18 cellular contexts compared by ENCODE assay signal in genomic region chr14:45003924-45004323, GRCh38. TPM values are rescaled to one million over a fixed set of nuclear protein-coding genes. Genes with fewer than 3 reads are reported as not detected.
A peak's percentile ranks its signal among the peaks of the same experiment; 100 is the strongest.
DNase-seq lines count a peak whose midpoint lies in the region; ATAC-seq, FAIRE-seq and TF ChIP-seq lines count a peak whose summit lies in the region.
"Had no signal": no experiment of that assay in that cellular context is flagged by ENCODE, and none has a peak within 500 bp of the region (broad histone marks: within the 10 kb centered on the region; RNA-seq: fewer than 3 reads in every experiment).

No MANE protein-coding gene starts in this region.

- no peak overlapping the region for H3K4me2 ChIP-seq in HepG2 (ENCODE audit: low read depth, low read length)
- no peak overlapping the region for H3K4me2 ChIP-seq in PC-3 (ENCODE audit: low read length)
- H3K4me2 ChIP-seq: GM23338 had no signal

- H3K4me3 ChIP-seq in right lobe of liver (no peak overlapping the region), HepG2 (replicated peaks in 1 of 3; ENCODE audit: insufficient read depth in 1 of 3, low read depth in 2 of 3, low read length in 3 of 3) (no peak overlapping the region), PC-3 (ENCODE audit: low read length) (no peak overlapping the region), endodermal cell (ENCODE audit: low read length) (no peak overlapping the region)
- H3K4me3 ChIP-seq: GM23338 had no signal

- WGBS in right lobe of liver (ENCODE audit: insufficient coverage, low coverage, low lambda C conversion rate, missing lambda C conversion rate): 40% methylated on average over 2 of the region's 2 CpGs
- 74% methylated on average over 2 of the region's 2 CpGs for WGBS in HepG2 (ENCODE audit: low lambda C conversion rate)
- WGBS in endodermal cell (ENCODE audit: insufficient coverage in 1 of 2, insufficient read length in 1 of 2), 2 experiments: 92 to 100% methylated on average over 1 to 2 of the region's 2 CpGs

- no peaks in the 10 kb centered on the region for H3K27me3 Mint-ChIP-seq in endodermal cell (ENCODE audit: insufficient read depth)
- H3K27me3 Mint-ChIP-seq: CD4-positive, alpha-beta memory T cell had no signal

- peaks cover 8% of the 10 kb centered on the region for H3K4me1 Mint-ChIP-seq in endodermal cell
- H3K4me1 Mint-ChIP-seq: CD4-positive, alpha-beta memory T cell; GM23338; H9 had no signal

- no peak overlapping the region for H3K4me3 Mint-ChIP-seq in endodermal cell
- H3K4me3 Mint-ChIP-seq: CD4-positive, alpha-beta memory T cell; GM23338; H9 had no signal

- no peak for TF ChIP-seq RAD21 in HepG2 (CRISPR knock-in tag; IDR thresholded peaks at IDR 0.05)

- POLR2A ChIA-PET in HepG2 (lab: Yijun Ruan, JAX) (no interaction called here), PC-3 (lab: Charles Lee; ENCODE audit: unreplicated experiment) (interaction anchor here (0.6 kb wide), 1 partner anchor 131 kb away, joined by 3 read pairs; no protein-coding TSS in a partner anchor)

- in situ Hi-C loops in HepG2 (cut with HindIII; ENCODE audit: extremely low pct_ligation_motif_present, low pct_unique_long_range_greater_than_20kb): no loop called here

- H4K20me1 ChIP-seq in HepG2 (ENCODE audit: insufficient read depth, low read length) (no peaks in the 10 kb centered on the region), PC-3 (ENCODE audit: low read length) (no peaks in the 10 kb centered on the region)

- H3K36me3 Mint-ChIP-seq in endodermal cell (ENCODE audit: low read depth): peaks cover 19% of the 10 kb centered on the region

- peak; percentile 44 to 72 (median 54) for ATAC-seq in right lobe of liver
- no peak for ATAC-seq in HepG2
- peak; percentile 87 for ATAC-seq in PC-3
- ATAC-seq in left lobe of liver: peak; percentile 62
- no peak for ATAC-seq in GM18868 (IDR thresholded peaks at IDR 0.05; ENCODE audit: unreplicated experiment)
- ATAC-seq: GM23338, HCT116 had no signal

- no peak overlapping the region for H3K9ac ChIP-seq in HepG2 (ENCODE audit: insufficient read depth, low read depth, low read length)
- no peak overlapping the region for H3K9ac ChIP-seq in PC-3 (ENCODE audit: low read length)
- H3K9ac ChIP-seq in endodermal cell (ENCODE audit: extremely low read depth, low read length, poor library complexity, severe bottlenecking): no peak overlapping the region

- no TSS peak for BruUV-seq in HepG2 (replicated peaks; lab: Mats Ljungman, UMichigan)
- BruUV-seq in PC-3 (replicated peaks; lab: Mats Ljungman, UMichigan): no TSS peak

- no peak for FAIRE-seq in HepG2 (lab: Jason Lieb, UNC)
- FAIRE-seq: GM12892, GM19239 had no signal

- H3K36me3 ChIP-seq in right lobe of liver (no peaks in the 10 kb centered on the region), HepG2 (replicated peaks in 1 of 2; ENCODE audit: control insufficient read depth in 1 of 2, insufficient read depth in 2 of 2, low read length in 2 of 2) (peaks cover 0 to 3% of the 10 kb centered on the region in 2 experiments; a peak in 2 of 5 replicates), PC-3 (ENCODE audit: low read depth, low read length) (peaks cover 5% of the 10 kb centered on the region; the same call in 1 of the 2 replicates), endodermal cell (ENCODE audit: control insufficient read depth, insufficient read depth, low read length) (peaks cover 7% of the 10 kb centered on the region)

- DNase-seq in right lobe of liver: no peak
- no peak for DNase-seq in HepG2 (ENCODE audit: low spot score)
- DNase-seq in PC-3: no peak
- no peak for DNase-seq in left lobe of liver (ENCODE audit: low spot score)
- DNase-seq in endodermal cell: no peak
- DNase-seq in stimulated activated CD4-positive, alpha-beta T cell treated with anti-CD3 and anti-CD28 coated beads, Interleukin-4, amount 100 ng/mL, for 4 hours: no peak
- DNase-seq: C1 segment of cervical spinal cord; Calu3; CD4-positive, alpha-beta memory T cell; COR-L47; DMS53; DMS79 treated with DMSO at 0.1 percent for 48 hours; H9 had no signal

- no peak overlapping the region for H3K27ac Mint-ChIP-seq in endodermal cell
- H3K27ac Mint-ChIP-seq: CD4-positive, alpha-beta memory T cell; GM23338; H9 had no signal

- H2AFZ ChIP-seq in HepG2 (ENCODE audit: low read length) (no peak overlapping the region), PC-3 (ENCODE audit: low read length) (no peak overlapping the region)
- H2AFZ ChIP-seq: GM23338 had no signal

- intact Hi-C loops in right lobe of liver (cut with DNase I): no loop called here
- intact Hi-C loops in HepG2 (cut with micrococcal nuclease; ENCODE audit: unreplicated experiment): no loop called here
- intact Hi-C loops in PC-3 (cut with micrococcal nuclease): no loop called here

- CTCF ChIA-PET in HepG2 (lab: Yijun Ruan, JAX; ENCODE audit: low intra/inter-chr PET ratio, low total read pairs) (no interaction called here), PC-3 (lab: Charles Lee) (no interaction called here)

- H3K79me2 ChIP-seq in HepG2 (ENCODE audit: insufficient read depth, low read length) (no peaks in the 10 kb centered on the region), PC-3 (ENCODE audit: low read length) (no peaks in the 10 kb centered on the region)

- H3K27ac ChIP-seq in right lobe of liver (no peak overlapping the region), HepG2 (ENCODE audit: extremely low read length, insufficient read depth, low read length) (no peak overlapping the region), PC-3 (ENCODE audit: low read length) (no peak overlapping the region), endodermal cell (ENCODE audit: low read depth, low read length) (no peak overlapping the region)

- H3K9me3 Mint-ChIP-seq in endodermal cell: no peaks in the 10 kb centered on the region
- H3K9me3 Mint-ChIP-seq: CD4-positive, alpha-beta memory T cell; GM23338; H9 had no signal

- H3K9me2 ChIP-seq in PC-3 (replicated peaks; ENCODE audit: low read length): no peaks in the 10 kb centered on the region

- TF ChIP-seq CTCF in right lobe of liver (IDR thresholded peaks at IDR 0.05) (no peak), HepG2 (CRISPR knock-in tag; IDR thresholded peaks at IDR 0.05) (no peak), PC-3 (conservative IDR thresholded peaks at IDR 0.05; ENCODE audit: low read depth, low read length) (no peak), endodermal cell (conservative IDR thresholded peaks at IDR 0.05) (no peak)

- TF ChIP-seq EP300 in HepG2 (IDR thresholded peaks at IDR 0.05; ENCODE audit: low read depth in 2 of 2, low read length in 2 of 2): no peak
- no peak for TF ChIP-seq EP300 in HepG2 (CRISPR knock-in tag; IDR thresholded peaks at IDR 0.05; ENCODE audit: borderline replicate concordance)

- H3K9me3 ChIP-seq in right lobe of liver (no peaks in the 10 kb centered on the region), HepG2 (ENCODE audit: low read length) (no peaks in the 10 kb centered on the region), PC-3 (ENCODE audit: low read length) (no peaks in the 10 kb centered on the region), endodermal cell (ENCODE audit: control insufficient read depth, low read length) (no peaks in the 10 kb centered on the region)

- TF ChIP-seq POLR2A in right lobe of liver (IDR thresholded peaks at IDR 0.05) (no peak), HepG2 (IDR thresholded peaks at IDR 0.05; ENCODE audit: insufficient read depth in 1 of 2, low read depth in 2 of 2, low read length in 2 of 2) (no peak)

- H3K4me1 ChIP-seq in right lobe of liver: no peaks in the 10 kb centered on the region
- H3K4me1 ChIP-seq in HepG2 (ENCODE audit: insufficient read depth, low read length): no peaks in the 10 kb centered on the region
- peaks cover 12% of the 10 kb centered on the region for H3K4me1 ChIP-seq in PC-3 (ENCODE audit: insufficient read depth, low read length)
- H3K4me1 ChIP-seq in endodermal cell (ENCODE audit: control insufficient read depth, insufficient read depth, low read length): no peaks in the 10 kb centered on the region

- H3F3A ChIP-seq in PC-3 (ENCODE audit: low read length, unreplicated experiment): no peaks in the 10 kb centered on the region

- H3K27me3 ChIP-seq in right lobe of liver (no peaks in the 10 kb centered on the region), HepG2 (ENCODE audit: control insufficient read depth in 1 of 2, insufficient read depth in 2 of 2, low read length in 2 of 2) (no peaks in the 10 kb centered on the region), PC-3 (ENCODE audit: low read length) (no peaks in the 10 kb centered on the region), endodermal cell (ENCODE audit: control insufficient read depth, insufficient read depth, low read length, poor library complexity, severe bottlenecking) (no peaks in the 10 kb centered on the region)

RNA-seq across cellular contexts. Expression of gene TOGARAM1, which starts 41.9 kb away (rescaled TPM):
- 10 to 100 TPM in 1 of 6 experiments, 1 to 10 TPM in 5; 4.7 to 12.5 (median 6.9) TPM for total RNA-seq in right lobe of liver
- total RNA-seq in HepG2 (2016; rRNA removed; fragmentation: Illumina TruSeq; extraction: Trizol): 9.8 and 10.6 TPM in 2 replicates
- total RNA-seq in HepG2 (2016; cell fraction: cytosol; rRNA removed; fragmentation: Illumina TruSeq; extraction: Trizol; ENCODE audit: low read depth): 11.4 and 15.3 TPM in 2 replicates
- 8.9 and 9.1 TPM in 2 replicates for total RNA-seq in HepG2 (2016; cell fraction: insoluble cytoplasmic fraction; rRNA removed; fragmentation: Illumina TruSeq; extraction: Trizol)
- 8.1 and 8.4 TPM in 2 replicates for total RNA-seq in HepG2 (2016; cell fraction: membrane; rRNA removed; fragmentation: Illumina TruSeq; extraction: Trizol)
- 18.8 and 24.1 TPM in 2 replicates for total RNA-seq in HepG2 (2016; cell fraction: nucleus; rRNA removed; fragmentation: Illumina TruSeq; extraction: Trizol)
- 5.6 TPM in 2 replicates for polyA plus RNA-seq in HepG2 (2011; rRNA removed)
- polyA plus RNA-seq in HepG2 (2011; cell fraction: cytosol; rRNA removed): 1.6 and 4.2 TPM in 2 replicates
- 5.5 and 5.7 TPM in 2 replicates for polyA plus RNA-seq in HepG2 (2011; cell fraction: nucleus; rRNA removed)
- polyA plus RNA-seq in HepG2 (2012): 3.5 and 4.6 TPM in 2 replicates
- 0.69 and 0.71 TPM in 2 replicates for polyA plus RNA-seq in HepG2 (2016; cell fraction: cytosol; fragmentation: Illumina TruSeq; extraction: Trizol; ENCODE audit: low read depth)
- polyA plus RNA-seq in HepG2 (2016; cell fraction: insoluble cytoplasmic fraction; fragmentation: Illumina TruSeq; extraction: Trizol; ENCODE audit: low read depth): 5.4 and 7.3 TPM in 2 replicates
- 1.6 and 1.7 TPM in 2 replicates for polyA plus RNA-seq in HepG2 (2016; cell fraction: membrane; fragmentation: Illumina TruSeq; extraction: Trizol; ENCODE audit: low read depth)
- polyA plus RNA-seq in HepG2 (2016; cell fraction: nucleus; fragmentation: Illumina TruSeq; extraction: Trizol; ENCODE audit: insufficient read depth, low read depth): 14.0 and 17.1 TPM in 2 replicates
- polyA minus RNA-seq in HepG2 (2011; rRNA and poly(A)+ RNA removed; ENCODE audit: low replicate concordance): 14.7 and 16.5 TPM in 2 replicates
- polyA minus RNA-seq in HepG2 (2011; cell fraction: cytosol; rRNA and poly(A)+ RNA removed): 7.1 and 7.9 TPM in 2 replicates
- 49.1 and 63.7 TPM in 2 replicates for polyA minus RNA-seq in HepG2 (2011; cell fraction: nucleus; rRNA and poly(A)+ RNA removed)
- total RNA-seq in PC-3 (2014; rRNA removed): 5.8 and 6.3 TPM in 2 replicates
- total RNA-seq in left lobe of liver: 5.9 TPM
- total RNA-seq in endodermal cell: 10 to 100 TPM; 12.3 to 13.7 TPM
- polyA plus RNA-seq in endodermal cell (2013, experiment 1 of 2): 12.6 TPM
- polyA plus RNA-seq in endodermal cell (2013, experiment 2 of 2): 15.6 TPM

RNA-seq across cellular contexts. Expression of gene KLHL28, which starts 42.2 kb away (rescaled TPM):
- total RNA-seq in right lobe of liver (1 to 10 TPM; 3.4 to 7.8 (median 6.1) TPM), HepG2 (2016; rRNA removed; fragmentation: Illumina TruSeq; extraction: Trizol) (6.6 and 9.8 TPM in 2 replicates), PC-3 (2014; rRNA removed) (2.4 and 2.5 TPM in 2 replicates), left lobe of liver (6.2 TPM), endodermal cell (10 to 100 TPM; 18.6 to 20.3 TPM)
- total RNA-seq in HepG2 (2016; cell fraction: cytosol; rRNA removed; fragmentation: Illumina TruSeq; extraction: Trizol; ENCODE audit: low read depth): 2.5 and 4.1 TPM in 2 replicates
- 6.6 and 8.2 TPM in 2 replicates for total RNA-seq in HepG2 (2016; cell fraction: insoluble cytoplasmic fraction; rRNA removed; fragmentation: Illumina TruSeq; extraction: Trizol)
- 2.5 and 2.9 TPM in 2 replicates for total RNA-seq in HepG2 (2016; cell fraction: membrane; rRNA removed; fragmentation: Illumina TruSeq; extraction: Trizol)
- 8.3 and 9.3 TPM in 2 replicates for total RNA-seq in HepG2 (2016; cell fraction: nucleus; rRNA removed; fragmentation: Illumina TruSeq; extraction: Trizol)
- 2.7 and 3.4 TPM in 2 replicates for polyA plus RNA-seq in HepG2 (2011; rRNA removed)
- 1.1 and 2.2 TPM in 2 replicates for polyA plus RNA-seq in HepG2 (2011; cell fraction: cytosol; rRNA removed)
- 3.3 and 4.5 TPM in 2 replicates for polyA plus RNA-seq in HepG2 (2011; cell fraction: nucleus; rRNA removed)
- 4.6 and 4.8 TPM in 2 replicates for polyA plus RNA-seq in HepG2 (2012)
- 0.50 and 0.64 TPM in 2 replicates for polyA plus RNA-seq in HepG2 (2016; cell fraction: cytosol; fragmentation: Illumina TruSeq; extraction: Trizol; ENCODE audit: low read depth)
- polyA plus RNA-seq in HepG2 (2016; cell fraction: insoluble cytoplasmic fraction; fragmentation: Illumina TruSeq; extraction: Trizol; ENCODE audit: low read depth): 4.3 and 5.1 TPM in 2 replicates
- 0.31 and 0.84 TPM in 2 replicates for polyA plus RNA-seq in HepG2 (2016; cell fraction: membrane; fragmentation: Illumina TruSeq; extraction: Trizol; ENCODE audit: low read depth)
- 5.2 and 5.5 TPM in 2 replicates for polyA plus RNA-seq in HepG2 (2016; cell fraction: nucleus; fragmentation: Illumina TruSeq; extraction: Trizol; ENCODE audit: insufficient read depth, low read depth)
- 17.1 and 19.1 TPM in 2 replicates for polyA minus RNA-seq in HepG2 (2011; rRNA and poly(A)+ RNA removed; ENCODE audit: low replicate concordance)
- 6.0 and 6.7 TPM in 2 replicates for polyA minus RNA-seq in HepG2 (2011; cell fraction: cytosol; rRNA and poly(A)+ RNA removed)
- 19.1 and 27.1 TPM in 2 replicates for polyA minus RNA-seq in HepG2 (2011; cell fraction: nucleus; rRNA and poly(A)+ RNA removed)
- polyA plus RNA-seq in endodermal cell (2013, experiment 1 of 2): 15.1 TPM
- polyA plus RNA-seq in endodermal cell (2013, experiment 2 of 2): 14.3 TPM

Comparison
In these comparisons a context has a peak if more than half of its experiments do, and no peak if none do; other contexts are left out.
1. ATAC-seq: peak in right lobe of liver (4 of 4), PC-3 (single experiment) and left lobe of liver (single experiment); none in HepG2 (single experiment) and GM18868 (single experiment).